ENCODE assay signal across 9 cellular contexts in genomic region chr5:175652741-175653663, GRCh38. TPM values are rescaled to one million over a fixed set of nuclear protein-coding genes. Genes with fewer than 3 reads are reported as not detected.
DNase-seq lines count a peak whose midpoint lies in the region; ATAC-seq and TF ChIP-seq lines count a peak whose summit lies in the region.
"Had no signal": no experiment of that assay in that cellular context is flagged by ENCODE, and none has a peak within 500 bp of the region (broad histone marks: within the 10 kb centered on the region; RNA-seq: fewer than 3 reads in every experiment).

No MANE protein-coding gene starts in this region.

- H3K27me3 ChIP-seq in transverse colon, result peaks cover 18% of the 10 kb centered on the region
- H3K27me3 ChIP-seq in esophagus squamous epithelium, result peaks cover 0 to 36% (median 3%) of the 10 kb centered on the region in 4 donors
- H3K27me3 ChIP-seq in gastrocnemius medialis, result peaks cover 0 to 11% (median 10%) of the 10 kb centered on the region in 3 donors

- ATAC-seq in naive thymus-derived CD8-positive, alpha-beta T cell, result peak; percentile 84 to 93
- no peak for ATAC-seq in gastrocnemius medialis

- H3K9me3 Mint-ChIP-seq in naive thymus-derived CD8-positive, alpha-beta T cell, result peaks cover 0 to 21% (median 17%) of the 10 kb centered on the region in 9 donors

- intact Hi-C loops in transverse colon (cut with DNase I; ENCODE audit: low total_unique reads) (no loop called here), esophagus squamous epithelium (cut with DNase I) (no loop called here), gastrocnemius medialis (cut with DNase I; ENCODE audit: low total_unique reads) (no loop called here)

- TF ChIP-seq CTCF in transverse colon (IDR thresholded peaks at IDR 0.05), result no peak
- TF ChIP-seq CTCF in esophagus squamous epithelium (IDR thresholded peaks at IDR 0.05), result no peak
- TF ChIP-seq CTCF in gastrocnemius medialis (IDR thresholded peaks at IDR 0.05 in 4 of 5, conservative IDR thresholded peaks at IDR 0.05 in 1 of 5), result no peak
- no peak for TF ChIP-seq CTCF in GM10266 (IDR thresholded peaks at IDR 0.05; ENCODE audit: control insufficient read depth, insufficient read depth, low read depth, missing control alignments)

- H3K4me1 ChIP-seq in transverse colon (peaks cover 0 to 3% (median 0%) of the 10 kb centered on the region in 4 donors), esophagus squamous epithelium (peaks cover 0 to 11% (median 2%) of the 10 kb centered on the region in 3 donors), gastrocnemius medialis (no peaks in the 10 kb centered on the region)

- H3K27me3 Mint-ChIP-seq in naive thymus-derived CD8-positive, alpha-beta T cell, result peaks cover 0 to 1% (median 0%) of the 10 kb centered on the region in 5 donors

- POLR2A ChIA-PET in naive thymus-derived CD8-positive, alpha-beta T cell (lab: Charles Lee), result interaction anchor here (1.0 to 1.7 kb wide), 3 partner anchors 12 to 131 kb away, joined by 3 to 5 read pairs (median 5); no protein-coding TSS in a partner anchor

- in situ Hi-C loops in transverse colon (cut with MboI; ENCODE audit: low pct_ligation_motif_present in 1 of 4, low pct_unique_long_range_greater_than_20kb in 1 of 4, low sequenced_read_pairs in 3 of 4) (no loop called here), gastrocnemius medialis (cut with MboI; ENCODE audit: low sequenced_read_pairs in 4 of 4) (no loop called here)

- H3K4me3 ChIP-seq in transverse colon (no peak overlapping the region), esophagus squamous epithelium (no peak overlapping the region), gastrocnemius medialis (no peak overlapping the region)
- H3K4me3 ChIP-seq: upper lobe of left lung had no signal

- H3K9me3 ChIP-seq in transverse colon (no peaks in the 10 kb centered on the region), esophagus squamous epithelium (peaks cover 0 to 19% (median 13%) of the 10 kb centered on the region in 3 donors), gastrocnemius medialis (no peaks in the 10 kb centered on the region)

- TF ChIP-seq EP300 in transverse colon (IDR thresholded peaks at IDR 0.05; ENCODE audit: low read depth), result no peak

- H3K27ac ChIP-seq in transverse colon (no peak overlapping the region), esophagus squamous epithelium (peak overlapping the region in 2 of 4 donors; percentile 33 to 49), gastrocnemius medialis (no peak overlapping the region)

- H3K27ac Mint-ChIP-seq in naive thymus-derived CD8-positive, alpha-beta T cell, result peak overlapping the region; percentile 30 to 91 (median 84)

- DNase-seq in activated gamma-delta T cell treated with Interleukin-2 at 50 U/mL for 16 hours (peak; percentile 61), activated gamma-delta T cell (lab: John Stamatoyannopoulos, UW) (no peak), transverse colon (peak; percentile 15), esophagus squamous epithelium (lab: John Stamatoyannopoulos, UW) (no peak), gastrocnemius medialis (no peak), GM10266 (ENCODE audit: extremely low spot score) (no peak)
- peak; percentile 38 to 70 for DNase-seq in activated CD8-positive, alpha-beta memory T cell treated with anti-CD3 and anti-CD28 coated beads for 4 hours (ENCODE audit: low read depth in 2 of 2)
- peak; percentile 37 to 85 (median 66) for DNase-seq in naive thymus-derived CD8-positive, alpha-beta T cell
- DNase-seq: upper lobe of left lung had no signal

- H3K4me3 Mint-ChIP-seq in naive thymus-derived CD8-positive, alpha-beta T cell, result peak overlapping the region; percentile 61 to 81 (median 74)

- H3K36me3 ChIP-seq in transverse colon (no peaks in the 10 kb centered on the region), esophagus squamous epithelium (no peaks in the 10 kb centered on the region), gastrocnemius medialis (no peaks in the 10 kb centered on the region)
- H3K36me3 ChIP-seq: upper lobe of left lung had no signal

- H3K36me3 Mint-ChIP-seq in naive thymus-derived CD8-positive, alpha-beta T cell, result peaks cover 0 to 14% (median 7%) of the 10 kb centered on the region in 3 donors

- TF ChIP-seq POLR2A in transverse colon (IDR thresholded peaks at IDR 0.05), result no peak
- no peak for TF ChIP-seq POLR2A in esophagus squamous epithelium (IDR thresholded peaks at IDR 0.05)
- no peak for TF ChIP-seq POLR2A in gastrocnemius medialis (IDR thresholded peaks at IDR 0.05)

- peaks cover 64 to 89% (median 82%) of the 10 kb centered on the region in 4 donors for H3K4me1 Mint-ChIP-seq in naive thymus-derived CD8-positive, alpha-beta T cell

- 61 to 67% methylated on average over 4 to 11 of the region's 11 CpGs for WGBS in transverse colon (ENCODE audit: low coverage in 1 of 2), 2 donors
- WGBS in esophagus squamous epithelium, 2 donors, result 52 to 68% methylated on average over 8 to 10 of the region's 11 CpGs

RNA-seq across cellular contexts. Expression of gene HRH2, which starts 4.9 kb away (rescaled TPM):
- 1 to 10 TPM; 2.0 to 2.4 TPM for total RNA-seq in naive thymus-derived CD8-positive, alpha-beta T cell
- 1 to 10 TPM; 2.6 to 8.6 (median 5.5) TPM for polyA plus RNA-seq in naive thymus-derived CD8-positive, alpha-beta T cell
- total RNA-seq in transverse colon (1 to 10 TPM in 1 of 4 donors, under 1 TPM in 3; 0.20 to 1.5 (median 0.74) TPM), esophagus squamous epithelium (1 to 10 TPM in 2 of 4 donors, under 1 TPM in 2; 0.15 to 4.5 (median 1.4) TPM), gastrocnemius medialis (1 to 10 TPM in 2 of 4 donors, under 1 TPM in 2; 0.44 to 1.6 (median 0.76) TPM)

Comparison
In these comparisons a context has a peak if more than half of its experiments do, and no peak if none do; other contexts are left out.
1. DNase-seq: peak in activated gamma-delta T cell treated with Interleukin-2 at 50 U/mL for 16 hours (single experiment), activated CD8-positive, alpha-beta memory T cell treated with anti-CD3 and anti-CD28 coated beads for 4 hours (2 of 2), naive thymus-derived CD8-positive, alpha-beta T cell (10 of 10) and transverse colon (single experiment); none in activated gamma-delta T cell (single experiment), esophagus squamous epithelium (single experiment), gastrocnemius medialis (0 of 2) and GM10266 (single experiment).
2. ATAC-seq: peak in naive thymus-derived CD8-positive, alpha-beta T cell (2 of 2); none in gastrocnemius medialis (0 of 2).